ENCODE assay signal across 1 cellular context in genomic region chr2:160269365-160269764, GRCh38.
TF ChIP-seq lines count a peak whose summit lies in the region.

No MANE protein-coding gene starts in this region.

TF ChIP-seq in K562, 482 proteins besides CTCF, POLR2A, EP300 and RAD21 (continued from another document):
- TF ChIP-seq SNAPC5 (CRISPR knock-in tag; IDR thresholded peaks at IDR 0.05) = no peak
- TF ChIP-seq HBP1 (CRISPR knock-in tag; IDR thresholded peaks at IDR 0.05) = no peak
- no peak for TF ChIP-seq ELF4 (CRISPR knock-in tag; IDR thresholded peaks at IDR 0.05)
- no peak for TF ChIP-seq USF2 (CRISPR knock-in tag; IDR thresholded peaks at IDR 0.05)
- no peak for TF ChIP-seq HMGXB4 (CRISPR knock-in tag; IDR thresholded peaks at IDR 0.05)
- no peak for TF ChIP-seq ZNF696 (CRISPR knock-in tag; conservative IDR thresholded peaks at IDR 0.05)
TF ChIP-seq in K562: peak in this region for 0.
